ENCODE assay signal across 28 cellular contexts in the genomic region with DNA sequence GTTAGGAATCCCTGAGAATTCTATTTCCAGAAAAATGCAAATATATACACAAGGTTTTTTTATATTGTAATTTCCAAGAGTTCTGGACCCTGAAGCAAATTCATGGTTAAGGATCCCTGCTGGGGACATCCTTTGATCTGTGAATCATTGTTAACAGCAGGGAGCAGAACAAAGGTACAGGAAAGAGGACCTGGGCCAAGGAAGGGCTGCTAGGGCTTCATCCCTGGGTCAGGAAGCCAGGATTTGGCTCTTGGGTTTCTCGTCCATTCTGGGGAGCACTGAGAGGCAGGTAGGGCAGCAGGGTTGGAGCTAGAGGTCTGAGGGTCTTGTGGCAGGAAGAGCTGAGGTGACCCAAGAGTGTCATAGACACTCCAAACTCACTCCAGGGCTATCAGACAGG. TPM values are rescaled to one million over a fixed set of nuclear protein-coding genes. Genes with fewer than 3 reads are reported as not detected.
"Had no signal": no experiment of that assay in that cellular context is flagged by ENCODE, and none has a peak within 500 bp of the region (broad histone marks: within the 10 kb centered on the region; RNA-seq: fewer than 3 reads in every experiment).

No MANE protein-coding gene starts in this region.

- H3K27me3 ChIP-seq: esophagus squamous epithelium, pancreas, testis had no signal

- H3K9me3 Mint-ChIP-seq: naive thymus-derived CD4-positive, alpha-beta T cell; stimulated activated memory B cell treated with anti-CD40 and anti-IgM and Interleukin-4, amounts not matched to agents 10 μg/mL and 1 μg/mL and 100 μg/mL, for 72 hours; type B pancreatic cell had no signal

- FAIRE-seq: islet of Langerhans, pancreas, urothelium cell line had no signal

- H3K4me3 Mint-ChIP-seq: naive thymus-derived CD4-positive, alpha-beta T cell; stimulated activated memory B cell treated with anti-CD40 and anti-IgM and Interleukin-4, amounts not matched to agents 10 μg/mL and 1 μg/mL and 100 μg/mL, for 72 hours; type B pancreatic cell had no signal

- DNase-seq: dermis blood vessel endothelial cell; effector memory CD4-positive, alpha-beta T cell; erythroblast; esophagus squamous epithelium; foreskin melanocyte; glutamatergic neuron; heart right ventricle; hippocampal formation; left cardiac atrium; left lung; mesenchymal stem cell; midbrain; naive thymus-derived CD4-positive, alpha-beta T cell; occipital lobe; pancreas; stimulated activated CD4-positive, alpha-beta T cell treated with anti-CD3 and anti-CD28 coated beads, Interleukin-4, amount 100 ng/mL, for 4 hours; stimulated activated naive CD8-positive, alpha-beta T cell treated with anti-CD3 and anti-CD28 coated beads, Interleukin-15, Interleukin-2, amounts not matched to agents 100 U/mL and 50 U/mL, for 24 hours; substantia nigra; testis; tibial artery had no signal

- H3K4me3 ChIP-seq: coronary artery, esophagus squamous epithelium, heart right ventricle, left lung, pancreas, testis, tibial artery had no signal

- H3K27ac Mint-ChIP-seq: naive thymus-derived CD4-positive, alpha-beta T cell; progenitor cell of endocrine pancreas; stimulated activated memory B cell treated with anti-CD40 and anti-IgM and Interleukin-4, amounts not matched to agents 10 μg/mL and 1 μg/mL and 100 μg/mL, for 72 hours; type B pancreatic cell had no signal

- H3K4me1 ChIP-seq: left lung, testis, tibial artery had no signal

- H3K27ac ChIP-seq: coronary artery, esophagus squamous epithelium, heart right ventricle, left lung, pancreas, testis, tibial artery had no signal

- H3K36me3 ChIP-seq: esophagus squamous epithelium, heart right ventricle, left lung, pancreas, tibial artery had no signal

- H3K9me3 ChIP-seq: esophagus squamous epithelium, heart right ventricle, left lung, pancreas, testis, tibial artery had no signal

- H3K36me3 Mint-ChIP-seq: naive thymus-derived CD4-positive, alpha-beta T cell; stimulated activated memory B cell treated with anti-CD40 and anti-IgM and Interleukin-4, amounts not matched to agents 10 μg/mL and 1 μg/mL and 100 μg/mL, for 72 hours; type B pancreatic cell had no signal

- H3K4me1 Mint-ChIP-seq: stimulated activated memory B cell treated with anti-CD40 and anti-IgM and Interleukin-4, amounts not matched to agents 10 μg/mL and 1 μg/mL and 100 μg/mL, for 72 hours had no signal

- ATAC-seq: heart right ventricle; left cardiac atrium; left lung; naive thymus-derived CD4-positive, alpha-beta T cell; pancreas; sciatic nerve; stimulated activated memory B cell treated with anti-CD40 and anti-IgM and Interleukin-4, amounts not matched to agents 10 μg/mL and 1 μg/mL and 100 μg/mL, for 72 hours; stimulated activated naive CD8-positive, alpha-beta T cell treated with anti-CD3 and anti-CD28 coated beads, Interleukin-15, Interleukin-2, amounts not matched to agents 100 U/mL and 50 U/mL, for 24 hours had no signal

RNA-seq across cellular contexts. Expression of gene POU2F3, which starts 39.3 kb away (rescaled TPM):
- total RNA-seq: left cardiac atrium, occipital lobe, progenitor cell of endocrine pancreas, sciatic nerve had no signal
- polyA plus RNA-seq: naive thymus-derived CD4-positive, alpha-beta T cell; neural cell had no signal
